In genomic region chr3:128322030-128323022, GRCh38 we compare ENCODE assay signal across 8 cellular contexts.
DNase-seq lines count a peak whose midpoint lies in the region; ATAC-seq and TF ChIP-seq lines count a peak whose summit lies in the region.

No MANE protein-coding gene starts in this region.

- H3K4me1 ChIP-seq in right lobe of liver, result peaks cover 0 to 34% (median 13%) of the 10 kb centered on the region in 4 donors

- H3K4me1 Mint-ChIP-seq in chondrocyte (ENCODE audit: low read depth), result peaks cover under 1% of the 10 kb centered on the region
- H3K4me1 Mint-ChIP-seq in stimulated activated naive B cell treated with anti-CD40 and anti-IgM and Interleukin-4, amounts not matched to agents 10 μg/mL and 1 μg/mL and 100 μg/mL, for 72 hours, result peaks cover 0 to 4% of the 10 kb centered on the region in 2 donors

- H3K27me3 Mint-ChIP-seq in chondrocyte (ENCODE audit: low read depth), result no peaks in the 10 kb centered on the region
- no peaks in the 10 kb centered on the region for H3K27me3 Mint-ChIP-seq in stimulated activated naive B cell treated with anti-CD40 and anti-IgM and Interleukin-4, amounts not matched to agents 10 μg/mL and 1 μg/mL and 100 μg/mL, for 72 hours

- H3K9me3 ChIP-seq in right lobe of liver, result no peaks in the 10 kb centered on the region

- H3K4me3 ChIP-seq in BJ (ENCODE audit: low read depth, low read length) (no peak overlapping the region), right lobe of liver (no peak overlapping the region)

- no peaks in the 10 kb centered on the region for H3K9me3 Mint-ChIP-seq in chondrocyte (ENCODE audit: low read depth)
- no peaks in the 10 kb centered on the region for H3K9me3 Mint-ChIP-seq in stimulated activated naive B cell treated with anti-CD40 and anti-IgM and Interleukin-4, amounts not matched to agents 10 μg/mL and 1 μg/mL and 100 μg/mL, for 72 hours

- H3K4me3 Mint-ChIP-seq in chondrocyte (ENCODE audit: unreplicated experiment), result no peak overlapping the region
- H3K4me3 Mint-ChIP-seq in stimulated activated naive B cell treated with anti-CD40 and anti-IgM and Interleukin-4, amounts not matched to agents 10 μg/mL and 1 μg/mL and 100 μg/mL, for 72 hours, result no peak overlapping the region

- H3K36me3 Mint-ChIP-seq in chondrocyte (ENCODE audit: low read depth), result peaks cover 3% of the 10 kb centered on the region
- H3K36me3 Mint-ChIP-seq in stimulated activated naive B cell treated with anti-CD40 and anti-IgM and Interleukin-4, amounts not matched to agents 10 μg/mL and 1 μg/mL and 100 μg/mL, for 72 hours, result peaks cover 8 to 31% of the 10 kb centered on the region in 2 donors

- peak; percentile 6 to 52 (median 34) for ATAC-seq in right lobe of liver
- ATAC-seq in stimulated activated naive B cell treated with anti-CD40 and anti-IgM and Interleukin-4, amounts not matched to agents 10 μg/mL and 1 μg/mL and 100 μg/mL, for 72 hours (replicated peaks), result peak; percentile 25 to 27
- no peak for ATAC-seq in GM18505 (IDR thresholded peaks at IDR 0.05; ENCODE audit: unreplicated experiment)
- no peak for ATAC-seq in GM18861 (IDR thresholded peaks at IDR 0.05; ENCODE audit: unreplicated experiment)

- CTCF ChIA-PET in BJ (lab: Yijun Ruan, JAX), result interaction anchor here (0.7 to 2.0 kb wide), 23 partner anchors 8 to 286 kb away, joined by 3 to 14 read pairs (median 4); no protein-coding TSS in a partner anchor

- H3K36me3 ChIP-seq in BJ (ENCODE audit: control insufficient read depth, insufficient read depth, low read length) (no peaks in the 10 kb centered on the region), right lobe of liver (no peaks in the 10 kb centered on the region)

- 41% methylated on average over 3 of the region's 14 CpGs for WGBS in right lobe of liver (ENCODE audit: insufficient coverage, low coverage, low lambda C conversion rate, missing lambda C conversion rate)

- H3K27ac Mint-ChIP-seq in chondrocyte (ENCODE audit: unreplicated experiment), result no peak overlapping the region
- no peak overlapping the region for H3K27ac Mint-ChIP-seq in stimulated activated naive B cell treated with anti-CD40 and anti-IgM and Interleukin-4, amounts not matched to agents 10 μg/mL and 1 μg/mL and 100 μg/mL, for 72 hours

- no peak overlapping the region for H3K27ac ChIP-seq in right lobe of liver

- no peak for TF ChIP-seq POLR2A in right lobe of liver (IDR thresholded peaks at IDR 0.05)
- no peak for TF ChIP-seq POLR2A in GM18505 (IDR thresholded peaks at IDR 0.05; ENCODE audit: borderline replicate concordance, extremely low read depth, insufficient read depth, insufficient read length)

- intact Hi-C loops in right lobe of liver (cut with DNase I), result no loop called here

- POLR2A ChIA-PET in BJ (lab: Charles Lee), result no interaction called here

- H3K27me3 ChIP-seq in BJ (ENCODE audit: control insufficient read depth, insufficient read depth, low read length), result no peaks in the 10 kb centered on the region
- H3K27me3 ChIP-seq in right lobe of liver, result no peaks in the 10 kb centered on the region

- DNase-seq in BJ (ENCODE audit: low read depth) (no peak), HT1080 (ENCODE audit: low read depth) (peak; percentile 54), chondrocyte (ENCODE audit: low spot score) (no peak), right lobe of liver (peak; percentile 59 to 68 (median 60))
- DNase-seq in activated CD4-positive, CD25-positive, alpha-beta regulatory T cell treated with anti-CD3 and anti-CD28 coated beads, Interleukin-2, amount 50 U/mL, for 16 hours (ENCODE audit: low read depth, low spot score), result peak; percentile 23
- no peak for DNase-seq in stimulated activated naive B cell treated with anti-CD40 and anti-IgM and Interleukin-4, amounts not matched to agents 10 μg/mL and 1 μg/mL and 100 μg/mL, for 72 hours

- peak; percentile 68 for TF ChIP-seq CTCF in BJ (IDR thresholded peaks at IDR 0.05; ENCODE audit: insufficient read depth, low read depth, low read length)
- peak; percentile 77 for TF ChIP-seq CTCF in chondrocyte (IDR thresholded peaks at IDR 0.05)
- peak; percentile 42 to 63 (median 45) for TF ChIP-seq CTCF in right lobe of liver (IDR thresholded peaks at IDR 0.05)

Comparison
In these comparisons a context has a peak if more than half of its experiments do, and no peak if none do; other contexts are left out.
1. DNase-seq: peak in HT1080 (single experiment), activated CD4-positive, CD25-positive, alpha-beta regulatory T cell treated with anti-CD3 and anti-CD28 coated beads, Interleukin-2, amount 50 U/mL, for 16 hours (single experiment) and right lobe of liver (3 of 3); none in BJ (single experiment), chondrocyte (single experiment) and stimulated activated naive B cell treated with anti-CD40 and anti-IgM and Interleukin-4, amounts not matched to agents 10 μg/mL and 1 μg/mL and 100 μg/mL, for 72 hours (single experiment).
2. ATAC-seq: peak in right lobe of liver (4 of 4) and stimulated activated naive B cell treated with anti-CD40 and anti-IgM and Interleukin-4, amounts not matched to agents 10 μg/mL and 1 μg/mL and 100 μg/mL, for 72 hours (2 of 2); none in GM18505 (single experiment) and GM18861 (single experiment).
3. Peak in every context shown above with its lines, with median percentiles within 50 percentile points of each other: CTCF ChIP-seq.